1 cellular context compared by ENCODE assay signal in genomic region chr12:6569312-6569711, GRCh38.
TF ChIP-seq lines count a peak whose summit lies in the region.

No MANE protein-coding gene starts in this region.

TF ChIP-seq in A549, 52 proteins besides CTCF, POLR2A, EP300 and RAD21:
- TF ChIP-seq GATA3 (IDR thresholded peaks at IDR 0.05; ENCODE audit: borderline replicate concordance), result no peak
- no peak for TF ChIP-seq CEBPB (IDR thresholded peaks at IDR 0.05)
- TF ChIP-seq SMC3 (IDR thresholded peaks at IDR 0.05), result no peak
- no peak for TF ChIP-seq KDM5A (IDR thresholded peaks at IDR 0.05)
- TF ChIP-seq ATOH8 (CRISPR knock-in tag; IDR thresholded peaks at IDR 0.05; ENCODE audit: low read depth), result no peak
- no peak for TF ChIP-seq CBX8 (IDR thresholded peaks at IDR 0.05)
- TF ChIP-seq BCL3 (IDR thresholded peaks at IDR 0.05), result no peak
- no peak for TF ChIP-seq HDAC2 (IDR thresholded peaks at IDR 0.05)
- TF ChIP-seq KDM1A (IDR thresholded peaks at IDR 0.05; ENCODE audit: low read depth), result no peak
- no peak for TF ChIP-seq PHF8 (IDR thresholded peaks at IDR 0.05; ENCODE audit: borderline replicate concordance, low read depth)
